Comparison of ENCODE assay signal across 18 cellular contexts in the genomic region with DNA sequence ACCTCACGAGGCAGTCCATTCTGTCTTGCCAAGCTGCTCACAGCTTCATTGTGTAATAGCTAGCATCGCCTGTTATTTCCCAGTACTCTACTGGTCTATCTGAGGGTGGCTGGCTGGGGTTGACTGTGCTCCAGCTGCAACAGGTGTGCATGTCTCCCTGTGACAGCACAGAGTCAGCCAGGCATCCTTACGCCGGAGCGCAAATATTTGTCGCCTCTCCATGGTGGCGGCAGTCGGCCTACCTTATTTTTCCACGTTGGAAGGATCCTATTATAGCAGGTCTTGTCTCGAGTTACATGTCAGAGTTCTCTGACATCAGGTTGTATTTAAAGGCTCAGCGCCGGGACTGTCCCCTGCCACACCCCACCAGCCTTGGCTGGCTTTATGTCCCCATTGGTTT.
DNase-seq lines count a peak whose midpoint lies in the region; ATAC-seq and TF ChIP-seq lines count a peak whose summit lies in the region.
"Had no signal": no experiment of that assay in that cellular context is flagged by ENCODE, and none has a peak within 500 bp of the region (broad histone marks: within the 10 kb centered on the region; RNA-seq: fewer than 3 reads in every experiment).

No MANE protein-coding gene starts in this region.

- no peak overlapping the region for H3K4me3 Mint-ChIP-seq in osteocyte (ENCODE audit: unreplicated experiment)
- H3K4me3 Mint-ChIP-seq: CD4-positive, alpha-beta memory T cell had no signal

- H3K4me1 Mint-ChIP-seq in osteocyte (ENCODE audit: unreplicated experiment), result peaks cover 30% of the 10 kb centered on the region
- H3K4me1 Mint-ChIP-seq: CD14-positive monocyte; CD4-positive, alpha-beta memory T cell had no signal

- DNase-seq in activated CD8-positive, alpha-beta memory T cell treated with anti-CD3 and anti-CD28 coated beads for 24 hours, result peak; percentile 50
- DNase-seq in activated CD8-positive, alpha-beta memory T cell treated with anti-CD3 and anti-CD28 coated beads, Interleukin-2, amount 50 U/mL, for 48 hours, result no peak
- DNase-seq in islet precursor cell, result peak; percentile 24
- peak; percentile 57 for DNase-seq in osteocyte (ENCODE audit: extremely low spot score, unreplicated experiment)
- peak; percentile 31 for DNase-seq in spleen
- no peak for DNase-seq in foreskin keratinocyte
- DNase-seq in T1000 (lab: John Stamatoyannopoulos, UW), result no peak
- DNase-seq: 8988T; CD4-positive, alpha-beta memory T cell; DMS79 treated with DMSO at 0.1 percent for 48 hours; GF-D8; GOT3; H7; IMR-90 had no signal

- no peak overlapping the region for H3K27ac ChIP-seq in spleen
- H3K27ac ChIP-seq in foreskin keratinocyte, result no peak overlapping the region
- H3K27ac ChIP-seq: BLaER1 had no signal

- H3K4me1 ChIP-seq in spleen, result peaks cover 0 to 10% (median 0%) of the 10 kb centered on the region in 6 donors
- peaks cover 7% of the 10 kb centered on the region for H3K4me1 ChIP-seq in foreskin keratinocyte
- H3K4me1 ChIP-seq: BLaER1 had no signal

- 76 to 94% (median 91%) methylated on average over 12 of the region's 12 CpGs for WGBS in spleen, 5 donors

- H3K27me3 Mint-ChIP-seq in osteocyte (ENCODE audit: unreplicated experiment), result peaks cover 17% of the 10 kb centered on the region

- peaks cover 0 to 15% (median 9%) of the 10 kb centered on the region in 8 donors for H3K9me3 ChIP-seq in spleen
- H3K9me3 ChIP-seq: BLaER1 had no signal

- peaks cover 3% of the 10 kb centered on the region for H3K9me3 Mint-ChIP-seq in osteocyte (ENCODE audit: unreplicated experiment)

- H3K27me3 ChIP-seq in spleen (replicated peaks in 1 of 7) (peaks cover 0 to 28% (median 0%) of the 10 kb centered on the region in 7 donors), foreskin keratinocyte (peaks cover 30% of the 10 kb centered on the region)
- H3K27me3 ChIP-seq: BLaER1 had no signal

- H3K4me3 ChIP-seq in spleen, result no peak overlapping the region
- H3K4me3 ChIP-seq: BLaER1 had no signal

- ATAC-seq in foreskin keratinocyte, result no peak
- no peak for ATAC-seq in HG03108 (IDR thresholded peaks at IDR 0.05; ENCODE audit: unreplicated experiment)
- ATAC-seq: HCT116 had no signal

- no peaks in the 10 kb centered on the region for H3K36me3 ChIP-seq in spleen
- H3K36me3 ChIP-seq: BLaER1 had no signal

- H3K27ac Mint-ChIP-seq in osteocyte (ENCODE audit: unreplicated experiment), result no peak overlapping the region
- H3K27ac Mint-ChIP-seq: CD4-positive, alpha-beta memory T cell had no signal

- no peak for TF ChIP-seq CTCF in osteocyte (IDR thresholded peaks at IDR 0.05)
- no peak for TF ChIP-seq CTCF in spleen (IDR thresholded peaks at IDR 0.05 in 8 of 11, conservative IDR thresholded peaks at IDR 0.05 in 3 of 11)
- no peak for TF ChIP-seq CTCF in foreskin keratinocyte (conservative IDR thresholded peaks at IDR 0.05)

- no peaks in the 10 kb centered on the region for H3K36me3 Mint-ChIP-seq in osteocyte (ENCODE audit: unreplicated experiment)
- H3K36me3 Mint-ChIP-seq: CD14-positive monocyte; CD4-positive, alpha-beta memory T cell had no signal

- intact Hi-C loops in spleen (cut with DNase I; ENCODE audit: low total_unique reads), result no loop called here

- TF ChIP-seq POLR2A in spleen (IDR thresholded peaks at IDR 0.05), result no peak

Comparison
In these comparisons a context has a peak if more than half of its experiments do, and no peak if none do; other contexts are left out.
1. DNase-seq: peak in activated CD8-positive, alpha-beta memory T cell treated with anti-CD3 and anti-CD28 coated beads for 24 hours (single experiment), islet precursor cell (single experiment), osteocyte (single experiment) and spleen (single experiment); none in activated CD8-positive, alpha-beta memory T cell treated with anti-CD3 and anti-CD28 coated beads, Interleukin-2, amount 50 U/mL, for 48 hours (single experiment), foreskin keratinocyte (0 of 2) and T1000 (single experiment).